ENCODE assay signal across 8 cellular contexts in genomic region chr1:87226341-87226760, GRCh38.
DNase-seq lines count a peak whose midpoint lies in the region; ATAC-seq and TF ChIP-seq lines count a peak whose summit lies in the region.

No MANE protein-coding gene starts in this region.

- H3K36me3 ChIP-seq in CD8-positive, alpha-beta T cell (ENCODE audit: insufficient read depth, low read length), result no peaks in the 10 kb centered on the region

- no peak overlapping the region for H3K27ac Mint-ChIP-seq in progenitor cell of endocrine pancreas
- no peak overlapping the region for H3K27ac Mint-ChIP-seq in CD8-positive, alpha-beta T cell

- ATAC-seq in HG02678 (IDR thresholded peaks at IDR 0.05; ENCODE audit: unreplicated experiment) (peak; percentile 68), sciatic nerve (peak; percentile 92)
- no peak for ATAC-seq in CD8-positive, alpha-beta T cell

- no peak for TF ChIP-seq CTCF in progenitor cell of endocrine pancreas (IDR thresholded peaks at IDR 0.05; ENCODE audit: unreplicated experiment)
- TF ChIP-seq CTCF in CD8-positive, alpha-beta T cell (IDR thresholded peaks at IDR 0.05), result no peak

- CTCF ChIA-PET in CD8-positive, alpha-beta T cell (lab: Charles Lee), result no interaction called here

- no peaks in the 10 kb centered on the region for H3K36me3 Mint-ChIP-seq in progenitor cell of endocrine pancreas (ENCODE audit: insufficient read depth)
- H3K36me3 Mint-ChIP-seq in CD8-positive, alpha-beta T cell, result no peaks in the 10 kb centered on the region

- no peaks in the 10 kb centered on the region for H3K9me3 ChIP-seq in CD8-positive, alpha-beta T cell (ENCODE audit: low read length)

- no peak overlapping the region for H3K27ac ChIP-seq in CD8-positive, alpha-beta T cell (ENCODE audit: low read depth, low read length)

- peaks cover 6% of the 10 kb centered on the region for H3K9me3 Mint-ChIP-seq in progenitor cell of endocrine pancreas (ENCODE audit: low read depth)
- H3K9me3 Mint-ChIP-seq in CD8-positive, alpha-beta T cell, result peaks cover 2% of the 10 kb centered on the region

- no peaks in the 10 kb centered on the region for H3K4me1 Mint-ChIP-seq in progenitor cell of endocrine pancreas (ENCODE audit: low read depth)
- H3K4me1 Mint-ChIP-seq in CD8-positive, alpha-beta T cell (ENCODE audit: low read depth), result no peaks in the 10 kb centered on the region

- H3K4me3 Mint-ChIP-seq in progenitor cell of endocrine pancreas (ENCODE audit: low read depth), result no peak overlapping the region
- H3K4me3 Mint-ChIP-seq in CD8-positive, alpha-beta T cell, result no peak overlapping the region

- DNase-seq in AG08395 (ENCODE audit: low spot score) (peak; percentile 94), SKM-1 (lab: John Stamatoyannopoulos, UW; ENCODE audit: unreplicated experiment) (peak; percentile 21), glomerular endothelial cell (ENCODE audit: extremely low read depth, low read depth, low spot score) (peak; percentile 57), sciatic nerve (ENCODE audit: low spot score) (peak; percentile 85), progenitor cell of endocrine pancreas (ENCODE audit: low spot score, unreplicated experiment) (no peak), NCI-H1048 (lab: John Stamatoyannopoulos, UW) (no peak)
- DNase-seq in CD8-positive, alpha-beta T cell, result no peak

- H3K4me1 ChIP-seq in CD8-positive, alpha-beta T cell (ENCODE audit: insufficient read depth, low read length), result no peaks in the 10 kb centered on the region

- peaks cover 3% of the 10 kb centered on the region for H3K27me3 Mint-ChIP-seq in progenitor cell of endocrine pancreas
- H3K27me3 Mint-ChIP-seq in CD8-positive, alpha-beta T cell (ENCODE audit: low read depth), result no peaks in the 10 kb centered on the region

- POLR2A ChIA-PET in CD8-positive, alpha-beta T cell (lab: Charles Lee), result no interaction called here

- intact Hi-C loops in sciatic nerve (cut with DNase I), result no loop called here
- intact Hi-C loops in CD8-positive, alpha-beta T cell (cut with DNase I, micrococcal nuclease), result no loop called here

- H3K4me3 ChIP-seq in CD8-positive, alpha-beta T cell (ENCODE audit: low read depth, low read length), result no peak overlapping the region

- no peaks in the 10 kb centered on the region for H3K27me3 ChIP-seq in CD8-positive, alpha-beta T cell (ENCODE audit: insufficient read depth, low read length)

Comparison
In these comparisons a context has a peak if more than half of its experiments do, and no peak if none do; other contexts are left out.
1. DNase-seq: peak in AG08395 (single experiment), SKM-1 (single experiment), glomerular endothelial cell (single experiment) and sciatic nerve (single experiment); none in progenitor cell of endocrine pancreas (single experiment), CD8-positive, alpha-beta T cell (0 of 7) and NCI-H1048 (single experiment).